14 cellular contexts compared by ENCODE assay signal in genomic region chr5:62375627-62376026, GRCh38.
"Had no signal": no experiment of that assay in that cellular context is flagged by ENCODE, and none has a peak within 500 bp of the region (broad histone marks: within the 10 kb centered on the region; RNA-seq: fewer than 3 reads in every experiment).

No MANE protein-coding gene starts in this region.

- H3K4me1 Mint-ChIP-seq: neural progenitor cell had no signal

- DNase-seq: activated gamma-delta T cell treated with Interleukin-2 at 50 U/mL for 16 hours; body of pancreas; cortex of kidney; effector CD8-positive, alpha-beta T cell; hippocampal formation; left ventricle myocardium superior; mesendoderm; ovary; stimulated activated CD4-positive, alpha-beta T cell treated with anti-CD3 and anti-CD28 coated beads, Interleukin-15, amount 100 ng/mL, for 24 hours; stimulated activated CD4-positive, alpha-beta T cell treated with anti-CD3 and anti-CD28 coated beads, Interleukin-4, amount 100 ng/mL, for 24 hours; T-helper 9 cell; tibial artery had no signal

- H3K27ac ChIP-seq: body of pancreas, neural progenitor cell, ovary, tibial artery had no signal

- H3K27me3 ChIP-seq: body of pancreas, neural progenitor cell, ovary, tibial artery had no signal

- H2AFZ ChIP-seq: neural progenitor cell had no signal

- H3K4me2 ChIP-seq: neural progenitor cell had no signal

- H3K36me3 ChIP-seq: ovary had no signal

- H3K9me3 ChIP-seq: body of pancreas, ovary, tibial artery had no signal

- H3K4me3 Mint-ChIP-seq: central memory CD8-positive, alpha-beta T cell; neural progenitor cell had no signal

- ATAC-seq: body of pancreas, left ventricle myocardium superior had no signal

- H3K4me1 ChIP-seq: body of pancreas, neural progenitor cell, tibial artery had no signal

- H3K27me3 Mint-ChIP-seq: central memory CD8-positive, alpha-beta T cell had no signal

- H3K27ac Mint-ChIP-seq: neural progenitor cell had no signal

- H3K4me3 ChIP-seq: body of pancreas, neural progenitor cell, ovary, tibial artery had no signal

- H3K9me3 Mint-ChIP-seq: central memory CD8-positive, alpha-beta T cell; neural progenitor cell had no signal
